ENCODE assay signal across 8 cellular contexts in the genomic region with DNA sequence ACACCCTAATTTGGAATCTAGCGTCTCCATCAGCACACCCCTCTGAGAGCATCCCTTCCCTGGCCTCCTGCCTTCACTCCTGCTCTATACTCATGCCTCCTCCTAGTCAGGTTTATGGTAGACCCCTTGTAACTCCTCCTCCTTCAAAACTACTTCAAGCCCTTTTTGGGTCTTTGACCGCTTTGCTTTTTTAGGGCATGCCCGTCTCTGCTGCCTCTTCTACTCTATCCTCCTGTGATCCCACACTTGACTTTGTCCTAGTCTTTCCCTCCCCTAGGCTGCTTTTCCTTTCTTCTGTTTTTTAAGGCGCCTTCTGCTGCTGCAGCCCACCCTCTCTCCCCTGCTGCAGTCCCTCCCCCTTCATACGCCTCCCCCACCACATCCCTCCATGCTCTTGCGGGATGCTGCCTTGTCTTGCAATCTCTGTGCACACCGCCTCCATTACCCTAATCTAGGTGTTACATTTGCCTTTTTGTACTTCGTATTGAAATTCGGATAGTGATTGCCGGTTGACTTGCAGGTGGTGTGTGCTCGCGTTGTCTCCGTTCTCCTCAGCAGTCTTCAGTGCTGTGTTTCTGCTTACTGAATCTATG. TPM values are rescaled to one million over a fixed set of nuclear protein-coding genes. Genes with fewer than 3 reads are reported as not detected.
A peak's percentile ranks its signal among the peaks of the same experiment; 100 is the strongest.
DNase-seq lines count a peak whose midpoint lies in the region; ATAC-seq, FAIRE-seq and TF ChIP-seq lines count a peak whose summit lies in the region.

No MANE protein-coding gene starts in this region.

- peak overlapping the region; percentile 89 for H3K4me3 Mint-ChIP-seq in GM23338

- TF ChIP-seq EP300 in sigmoid colon (IDR thresholded peaks at IDR 0.05): no peak

- H3K27ac ChIP-seq in GM23338 (ENCODE audit: low read depth): peak overlapping the region; percentile 77; the same call in 1 of the 2 replicates
- peak overlapping the region; percentile 97 to 99 (median 98) for H3K27ac ChIP-seq in sigmoid colon

- H3K27me3 Mint-ChIP-seq in GM23338 (ENCODE audit: insufficient read depth, low read depth, poor library complexity): peaks cover 3% of the 10 kb centered on the region

- H3K4me1 Mint-ChIP-seq in GM23338: peaks cover 13% of the 10 kb centered on the region

- H3K79me2 ChIP-seq in GM23338 (replicated peaks; ENCODE audit: insufficient read depth): peaks cover 58% of the 10 kb centered on the region

- no peaks in the 10 kb centered on the region for H3K27me3 ChIP-seq in GM23338 (ENCODE audit: insufficient read depth)
- H3K27me3 ChIP-seq in sigmoid colon: no peaks in the 10 kb centered on the region

- FAIRE-seq in HTR-8/SVneo (lab: Jason Lieb, UNC): no peak

- H3K4me3 ChIP-seq in GM23338 (peak overlapping the region; percentile 89), fibroblast of pulmonary artery (replicated peaks; ENCODE audit: low read depth, low read length) (peak overlapping the region; percentile 84), sigmoid colon (peak overlapping the region; percentile 88 to 100 (median 92))

- H3K36me3 ChIP-seq in GM23338 (ENCODE audit: insufficient read depth): 0 out of 2 replicates have a peak, but pooled peaks cover 3% of the 10 kb centered on the region
- H3K36me3 ChIP-seq in sigmoid colon: no peaks in the 10 kb centered on the region

- H3K9me2 ChIP-seq in GM23338 (ENCODE audit: insufficient read depth): no peaks in the 10 kb centered on the region

- peak overlapping the region; percentile 47 for H3K27ac Mint-ChIP-seq in GM23338

- no peaks in the 10 kb centered on the region for H3K9me3 Mint-ChIP-seq in GM23338

- H3K4me1 ChIP-seq in GM23338 (ENCODE audit: insufficient read depth): no peaks in the 10 kb centered on the region; the same call in 1 of the 2 replicates
- H3K4me1 ChIP-seq in sigmoid colon: peaks cover 0 to 63% (median 46%) of the 10 kb centered on the region in 4 donors

- H4K20me1 ChIP-seq in GM23338 (replicated peaks; ENCODE audit: insufficient read depth): peaks cover 13% of the 10 kb centered on the region; the same call in 1 of the 2 replicates

- ATAC-seq in GM23338 (peak; percentile 8), HG03460 (IDR thresholded peaks at IDR 0.05; ENCODE audit: unreplicated experiment) (no peak)

- no peaks in the 10 kb centered on the region for H3F3A ChIP-seq in GM23338 (replicated peaks; ENCODE audit: low read depth)

- H3K4me2 ChIP-seq in GM23338: peak overlapping the region; percentile 94

- TF ChIP-seq CTCF in GM23338 (conservative IDR thresholded peaks at IDR 0.05; ENCODE audit: low read depth in 2 of 2) (no peak), fibroblast of pulmonary artery (IDR thresholded peaks at IDR 0.05; ENCODE audit: low read length, missing control alignments) (no peak), sigmoid colon (IDR thresholded peaks at IDR 0.05) (no peak)

- H3K36me3 Mint-ChIP-seq in GM23338 (ENCODE audit: low read depth): no peaks in the 10 kb centered on the region; the same call in 2 of the 3 replicates

- TF ChIP-seq POLR2A in sigmoid colon (IDR thresholded peaks at IDR 0.05): peak in 1 of 2 donors; percentile 19

- intact Hi-C loops in sigmoid colon (cut with DNase I): loop anchor here (5.0 kb wide), 1 partner anchor 114 kb away; no protein-coding TSS in a partner anchor

- WGBS in sigmoid colon, 2 donors: 74 to 79% methylated on average over 13 of the region's 13 CpGs

- no peaks in the 10 kb centered on the region for H3K9me3 ChIP-seq in sigmoid colon

- H2AFZ ChIP-seq in GM23338: 0 out of 2 replicates have a peak overlapping the region, but pooled peaks have one; percentile 88

- DNase-seq in GM23338 (ENCODE audit: low spot score): peak; percentile 32
- peak; percentile 39 for DNase-seq in SK-N-DZ (ENCODE audit: low spot score)
- DNase-seq in fibroblast of pulmonary artery (ENCODE audit: low read depth): no peak
- peak; percentile 68 for DNase-seq in sigmoid colon
- DNase-seq in NCI-H446 (lab: John Stamatoyannopoulos, UW): no peak
- no peak for DNase-seq in CD1c-positive myeloid dendritic cell (ENCODE audit: extremely low spot score)
- DNase-seq in HTR-8/SVneo (ENCODE audit: insufficient read length, low spot score): no peak

TF ChIP-seq in GM23338, 12 proteins besides CTCF, POLR2A, EP300 and RAD21 (continues in another document):
- no peak for TF ChIP-seq NANOG (IDR thresholded peaks at IDR 0.05; ENCODE audit: borderline replicate concordance)
- TF ChIP-seq, protein P1, sequence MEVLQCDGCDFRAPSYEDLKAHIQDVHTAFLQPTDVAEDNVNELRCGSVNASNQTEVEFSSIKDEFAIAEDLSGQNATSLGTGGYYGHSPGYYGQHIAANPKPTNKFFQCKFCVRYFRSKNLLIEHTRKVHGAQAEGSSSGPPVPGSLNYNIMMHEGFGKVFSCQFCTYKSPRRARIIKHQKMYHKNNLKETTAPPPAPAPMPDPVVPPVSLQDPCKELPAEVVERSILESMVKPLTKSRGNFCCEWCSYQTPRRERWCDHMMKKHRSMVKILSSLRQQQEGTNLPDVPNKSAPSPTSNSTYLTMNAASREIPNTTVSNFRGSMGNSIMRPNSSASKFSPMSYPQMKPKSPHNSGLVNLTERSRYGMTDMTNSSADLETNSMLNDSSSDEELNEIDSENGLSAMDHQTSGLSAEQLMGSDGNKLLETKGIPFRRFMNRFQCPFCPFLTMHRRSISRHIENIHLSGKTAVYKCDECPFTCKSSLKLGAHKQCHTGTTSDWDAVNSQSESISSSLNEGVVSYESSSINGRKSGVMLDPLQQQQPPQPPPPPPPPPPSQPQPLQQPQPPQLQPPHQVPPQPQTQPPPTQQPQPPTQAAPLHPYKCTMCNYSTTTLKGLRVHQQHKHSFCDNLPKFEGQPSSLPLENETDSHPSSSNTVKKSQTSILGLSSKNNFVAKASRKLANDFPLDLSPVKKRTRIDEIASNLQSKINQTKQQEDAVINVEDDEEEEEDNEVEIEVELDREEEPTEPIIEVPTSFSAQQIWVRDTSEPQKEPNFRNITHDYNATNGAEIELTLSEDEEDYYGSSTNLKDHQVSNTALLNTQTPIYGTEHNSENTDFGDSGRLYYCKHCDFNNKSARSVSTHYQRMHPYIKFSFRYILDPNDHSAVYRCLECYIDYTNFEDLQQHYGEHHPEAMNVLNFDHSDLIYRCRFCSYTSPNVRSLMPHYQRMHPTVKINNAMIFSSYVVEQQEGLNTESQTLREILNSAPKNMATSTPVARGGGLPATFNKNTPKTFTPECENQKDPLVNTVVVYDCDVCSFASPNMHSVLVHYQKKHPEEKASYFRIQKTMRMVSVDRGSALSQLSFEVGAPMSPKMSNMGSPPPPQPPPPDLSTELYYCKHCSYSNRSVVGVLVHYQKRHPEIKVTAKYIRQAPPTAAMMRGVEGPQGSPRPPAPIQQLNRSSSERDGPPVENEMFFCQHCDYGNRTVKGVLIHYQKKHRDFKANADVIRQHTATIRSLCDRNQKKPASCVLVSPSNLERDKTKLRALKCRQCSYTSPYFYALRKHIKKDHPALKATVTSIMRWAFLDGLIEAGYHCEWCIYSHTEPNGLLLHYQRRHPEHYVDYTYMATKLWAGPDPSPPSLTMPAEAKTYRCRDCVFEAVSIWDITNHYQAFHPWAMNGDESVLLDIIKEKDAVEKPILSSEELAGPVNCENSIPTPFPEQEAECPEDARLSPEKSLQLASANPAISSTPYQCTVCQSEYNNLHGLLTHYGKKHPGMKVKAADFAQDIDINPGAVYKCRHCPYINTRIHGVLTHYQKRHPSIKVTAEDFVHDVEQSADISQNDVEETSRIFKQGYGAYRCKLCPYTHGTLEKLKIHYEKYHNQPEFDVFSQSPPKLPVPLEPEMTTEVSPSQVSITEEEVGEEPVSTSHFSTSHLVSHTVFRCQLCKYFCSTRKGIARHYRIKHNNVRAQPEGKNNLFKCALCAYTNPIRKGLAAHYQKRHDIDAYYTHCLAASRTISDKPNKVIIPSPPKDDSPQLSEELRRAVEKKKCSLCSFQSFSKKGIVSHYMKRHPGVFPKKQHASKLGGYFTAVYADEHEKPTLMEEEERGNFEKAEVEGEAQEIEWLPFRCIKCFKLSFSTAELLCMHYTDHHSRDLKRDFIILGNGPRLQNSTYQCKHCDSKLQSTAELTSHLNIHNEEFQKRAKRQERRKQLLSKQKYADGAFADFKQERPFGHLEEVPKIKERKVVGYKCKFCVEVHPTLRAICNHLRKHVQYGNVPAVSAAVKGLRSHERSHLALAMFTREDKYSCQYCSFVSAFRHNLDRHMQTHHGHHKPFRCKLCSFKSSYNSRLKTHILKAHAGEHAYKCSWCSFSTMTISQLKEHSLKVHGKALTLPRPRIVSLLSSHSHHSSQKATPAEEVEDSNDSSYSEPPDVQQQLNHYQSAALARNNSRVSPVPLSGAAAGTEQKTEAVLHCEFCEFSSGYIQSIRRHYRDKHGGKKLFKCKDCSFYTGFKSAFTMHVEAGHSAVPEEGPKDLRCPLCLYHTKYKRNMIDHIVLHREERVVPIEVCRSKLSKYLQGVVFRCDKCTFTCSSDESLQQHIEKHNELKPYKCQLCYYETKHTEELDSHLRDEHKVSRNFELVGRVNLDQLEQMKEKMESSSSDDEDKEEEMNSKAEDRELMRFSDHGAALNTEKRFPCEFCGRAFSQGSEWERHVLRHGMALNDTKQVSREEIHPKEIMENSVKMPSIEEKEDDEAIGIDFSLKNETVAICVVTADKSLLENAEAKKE (CRISPR knock-in tag; IDR thresholded peaks at IDR 0.05): no peak

RNA-seq across cellular contexts. Expression of a gene that starts 1.5 kb away (rescaled TPM):
- 58.6 and 59.7 TPM in 2 replicates for total RNA-seq in GM23338 (2014; rRNA removed; shearing (Covaris generic))
- polyA plus RNA-seq in GM23338 (2016; fragmentation: Nextera tagmentation; extraction: Ambion mirVana) (34.0 and 40.6 TPM in 2 replicates), sigmoid colon (10 to 100 TPM in 1 of 3 donors, 1 to 10 TPM in 2; 3.6 to 12.3 (median 7.4) TPM)
- polyA plus RNA-seq in SK-N-DZ (2014; cell fraction: cytosol; rRNA removed): 27.0 and 33.4 TPM in 2 replicates
- 17.8 and 27.0 TPM in 2 replicates for polyA plus RNA-seq in SK-N-DZ (2014; cell fraction: nucleus; rRNA removed)
- 10 to 100 TPM; 49.0 to 59.0 (median 54.1) TPM for total RNA-seq in sigmoid colon

Comparison
In these comparisons a context has a peak if more than half of its experiments do, and no peak if none do; other contexts are left out.
1. DNase-seq: peak in GM23338 (single experiment), SK-N-DZ (single experiment) and sigmoid colon (single experiment); none in fibroblast of pulmonary artery (single experiment), NCI-H446 (0 of 2), CD1c-positive myeloid dendritic cell (single experiment) and HTR-8/SVneo (single experiment).
2. Peak in every context shown above with its lines, with median percentiles within 50 percentile points of each other: H3K4me3 ChIP-seq.